12 cellular contexts compared by ENCODE assay signal in genomic region chr9:120733190-120733589, GRCh38. TPM values are rescaled to one million over a fixed set of nuclear protein-coding genes. Genes with fewer than 3 reads are reported as not detected.
DNase-seq lines count a peak whose midpoint lies in the region; ATAC-seq and TF ChIP-seq lines count a peak whose summit lies in the region.
"Had no signal": no experiment of that assay in that cellular context is flagged by ENCODE, and none has a peak within 500 bp of the region (broad histone marks: within the 10 kb centered on the region; RNA-seq: fewer than 3 reads in every experiment).

No MANE protein-coding gene starts in this region.

- peak in 1 of 4 donors; percentile 39 for TF ChIP-seq POLR2A in upper lobe of left lung (IDR thresholded peaks at IDR 0.05)

- no peak overlapping the region for H3K4me3 Mint-ChIP-seq in WTC11
- H3K4me3 Mint-ChIP-seq: natural killer cell had no signal

- no peak for TF ChIP-seq CTCF in WTC11 (IDR thresholded peaks at IDR 0.05)
- TF ChIP-seq CTCF in fibroblast of the aortic adventitia (IDR thresholded peaks at IDR 0.05; ENCODE audit: insufficient read depth, low read length) = no peak
- TF ChIP-seq CTCF in lower lobe of right lung (IDR thresholded peaks at IDR 0.05) = no peak
- no peak for TF ChIP-seq CTCF in upper lobe of left lung (IDR thresholded peaks at IDR 0.05)

- H3K27me3 Mint-ChIP-seq in WTC11 (ENCODE audit: low read depth) = no peaks in the 10 kb centered on the region; the same call in none of the 2 replicates

- no peaks in the 10 kb centered on the region for H3K9me3 Mint-ChIP-seq in WTC11
- H3K9me3 Mint-ChIP-seq: natural killer cell had no signal

- H3K36me3 Mint-ChIP-seq in WTC11 = no peaks in the 10 kb centered on the region
- H3K36me3 Mint-ChIP-seq: natural killer cell had no signal

- CTCF ChIA-PET in WTC11 (lab: Charles Lee) = no interaction called here

- DNase-seq in WTC11 (ENCODE audit: low spot score) = no peak
- DNase-seq in fibroblast of the aortic adventitia (ENCODE audit: low read depth) = peak; percentile 92
- peak; percentile 73 for DNase-seq in lower lobe of right lung
- DNase-seq in upper lobe of left lung = peak in 1 of 2 donors; percentile 91
- no peak for DNase-seq in GF-D8 (lab: John Stamatoyannopoulos, UW)
- DNase-seq in RKO (ENCODE audit: low spot score) = no peak
- DNase-seq in NCI-H82 (lab: John Stamatoyannopoulos, UW) = no peak
- DNase-seq: activated CD4-positive, CD25-positive, alpha-beta regulatory T cell treated with anti-CD3 and anti-CD28 coated beads, Interleukin-2, amount 50 U/mL, for 72 hours; activated effector memory CD4-positive, alpha-beta T cell treated with Interleukin-2 at 50 U/mL for 16 hours; natural killer cell; NCI-H524 treated with DMSO at 0.1 percent for 48 hours had no signal

- WGBS in upper lobe of left lung, 2 donors = 59 to 62% methylated on average over 5 of the region's 5 CpGs

- TF ChIP-seq EP300 in upper lobe of left lung (IDR thresholded peaks at IDR 0.05) = peak in 3 of 4 donors; percentile 66 to 94 (median 93)

- ATAC-seq in WTC11 (no peak), lower lobe of right lung (peak; percentile 79 to 80), upper lobe of left lung (ENCODE audit: low FRiP score in 2 of 2) (peak; percentile 37 to 72), HG03442 (IDR thresholded peaks at IDR 0.05; ENCODE audit: unreplicated experiment) (no peak)
- ATAC-seq: natural killer cell had no signal

- intact Hi-C loops in lower lobe of right lung (cut with DNase I) = no loop called here

- H3K4me1 ChIP-seq in lower lobe of right lung (peaks cover 63% of the 10 kb centered on the region), upper lobe of left lung (peaks cover 35 to 64% (median 44%) of the 10 kb centered on the region in 4 donors)

- POLR2A ChIA-PET in WTC11 (lab: Charles Lee) = no interaction called here

- no peak overlapping the region for H3K4me3 ChIP-seq in fibroblast of the aortic adventitia (ENCODE audit: low read depth, low read length)
- no peak overlapping the region for H3K4me3 ChIP-seq in lower lobe of right lung
- H3K4me3 ChIP-seq in upper lobe of left lung = no peak overlapping the region

- no peak overlapping the region for H3K27ac Mint-ChIP-seq in WTC11
- H3K27ac Mint-ChIP-seq: natural killer cell had no signal

- H3K27ac ChIP-seq in lower lobe of right lung (peak overlapping the region; percentile 61), upper lobe of left lung (peak overlapping the region; percentile 73 to 92 (median 89))

- H3K27me3 ChIP-seq in lower lobe of right lung (ENCODE audit: low read depth) (no peaks in the 10 kb centered on the region), upper lobe of left lung (no peaks in the 10 kb centered on the region)

- peaks cover 5% of the 10 kb centered on the region; the same call in 1 of the 2 replicates for H3K4me1 Mint-ChIP-seq in WTC11
- H3K4me1 Mint-ChIP-seq: natural killer cell had no signal

- no peaks in the 10 kb centered on the region for H3K9me3 ChIP-seq in lower lobe of right lung
- H3K9me3 ChIP-seq in upper lobe of left lung = no peaks in the 10 kb centered on the region

- no peaks in the 10 kb centered on the region for H3K36me3 ChIP-seq in lower lobe of right lung
- H3K36me3 ChIP-seq in upper lobe of left lung = no peaks in the 10 kb centered on the region

TF ChIP-seq in WTC11, 78 proteins besides CTCF, POLR2A, EP300 and RAD21:
- no peak for TF ChIP-seq PRRX2 (CRISPR knock-in tag; IDR thresholded peaks at IDR 0.05)
- TF ChIP-seq ZNF425 (CRISPR knock-in tag; conservative IDR thresholded peaks at IDR 0.05) = no peak
- TF ChIP-seq GABPB1 (CRISPR knock-in tag; IDR thresholded peaks at IDR 0.05) = peak; percentile 27; the same call in 1 of the 2 replicates
TF ChIP-seq in WTC11: peak in this region for 1.

RNA-seq across cellular contexts. Expression of gene MEGF9, which starts 18.9 kb away (rescaled TPM):
- total RNA-seq in WTC11 (2021) (0.80 to 1.0 TPM (median 0.92 TPM) in 3 replicates), fibroblast of the aortic adventitia (ENCODE audit: low replicate concordance) (10.7 and 14.1 TPM in 2 replicates), lower lobe of right lung (71.1 TPM), upper lobe of left lung (100 to 1,000 TPM in 1 of 6 donors, 10 to 100 TPM in 5; 30.4 to 130 (median 71.0) TPM)

Comparison
In these comparisons a context has a peak if more than half of its experiments do, and no peak if none do; other contexts are left out.
1. ATAC-seq: peak in lower lobe of right lung (2 of 2) and upper lobe of left lung (2 of 2); none in WTC11 (single experiment) and HG03442 (single experiment).
2. DNase-seq: peak in fibroblast of the aortic adventitia (single experiment) and lower lobe of right lung (single experiment); none in WTC11 (single experiment), GF-D8 (single experiment), RKO (single experiment) and NCI-H82 (single experiment).